Comparison of ENCODE assay signal across 15 cellular contexts in genomic region chr2:84931384-84931821, GRCh38. TPM values are rescaled to one million over a fixed set of nuclear protein-coding genes. Genes with fewer than 3 reads are reported as not detected.
DNase-seq lines count a peak whose midpoint lies in the region; ATAC-seq and TF ChIP-seq lines count a peak whose summit lies in the region.
"Had no signal": no experiment of that assay in that cellular context is flagged by ENCODE, and none has a peak within 500 bp of the region (broad histone marks: within the 10 kb centered on the region; RNA-seq: fewer than 3 reads in every experiment).

No MANE protein-coding gene starts in this region.

- no peaks in the 10 kb centered on the region for H3K27me3 Mint-ChIP-seq in activated CD4-positive, alpha-beta T cell treated with anti-CD3 and anti-CD28 coated beads, Interleukin-2, amount 10 ng/mL, durations not matched to agents 7 days and 5 days
- H3K27me3 Mint-ChIP-seq in progenitor cell of endocrine pancreas, result peaks cover 3% of the 10 kb centered on the region
- H3K27me3 Mint-ChIP-seq: activated naive CD4-positive, alpha-beta T cell treated with anti-CD3 and anti-CD28 coated beads, Interleukin-2, amount 10 ng/mL, durations not matched to agents 7 days and 5 days had no signal

- H3K4me3 Mint-ChIP-seq in activated CD4-positive, alpha-beta T cell treated with anti-CD3 and anti-CD28 coated beads, Interleukin-2, amount 10 ng/mL, durations not matched to agents 7 days and 5 days, result no peak overlapping the region
- no peak overlapping the region for H3K4me3 Mint-ChIP-seq in progenitor cell of endocrine pancreas (ENCODE audit: low read depth)
- H3K4me3 Mint-ChIP-seq: activated naive CD4-positive, alpha-beta T cell treated with anti-CD3 and anti-CD28 coated beads, Interleukin-2, amount 10 ng/mL, durations not matched to agents 7 days and 5 days; mesothelial cell of epicardium had no signal

- CTCF ChIA-PET in activated CD4-positive, alpha-beta T cell treated with anti-CD3 and anti-CD28 coated beads, Interleukin-2, amount 10 ng/mL, durations not matched to agents 7 days and 5 days (lab: Charles Lee), result interaction anchor here (0.6 to 2.0 kb wide), 5 partner anchors 12 to 84 kb away, joined by 3 to 5 read pairs (median 4); partner anchors contain the start of gene TRABD2A

- ATAC-seq in GM21825 (IDR thresholded peaks at IDR 0.05; ENCODE audit: unreplicated experiment) (peak; percentile 26), HG03432 (IDR thresholded peaks at IDR 0.05; ENCODE audit: unreplicated experiment) (peak; percentile 75), left lobe of liver (no peak)
- ATAC-seq: A549 had no signal

- peak overlapping the region; percentile 57 for H3K27ac Mint-ChIP-seq in activated CD4-positive, alpha-beta T cell treated with anti-CD3 and anti-CD28 coated beads, Interleukin-2, amount 10 ng/mL, durations not matched to agents 7 days and 5 days
- peak overlapping the region; percentile 70 for H3K27ac Mint-ChIP-seq in progenitor cell of endocrine pancreas
- H3K27ac Mint-ChIP-seq: mesothelial cell of epicardium had no signal

- peaks cover 49% of the 10 kb centered on the region for H3K4me1 Mint-ChIP-seq in activated CD4-positive, alpha-beta T cell treated with anti-CD3 and anti-CD28 coated beads, Interleukin-2, amount 10 ng/mL, durations not matched to agents 7 days and 5 days
- peaks cover 9% of the 10 kb centered on the region for H3K4me1 Mint-ChIP-seq in progenitor cell of endocrine pancreas (ENCODE audit: low read depth)

- no peak for DNase-seq in activated CD4-positive, alpha-beta T cell treated with anti-CD3 and anti-CD28 coated beads, Interleukin-2, amount 10 ng/mL, durations not matched to agents 7 days and 5 days
- no peak for DNase-seq in activated CD4-positive, alpha-beta T cell treated with anti-CD3 and anti-CD28 coated beads for 4 hours
- DNase-seq in progenitor cell of endocrine pancreas (ENCODE audit: low spot score, unreplicated experiment) (no peak), superior temporal gyrus (ENCODE audit: extremely low spot score) (no peak), left lobe of liver (ENCODE audit: low spot score) (no peak)
- DNase-seq in stimulated activated naive CD4-positive, alpha-beta T cell (lab: John Stamatoyannopoulos, UW), result no peak
- DNase-seq: activated naive CD4-positive, alpha-beta T cell treated with anti-CD3 and anti-CD28 coated beads, Interleukin-2, amount 10 ng/mL, durations not matched to agents 7 days and 5 days; colonic mucosa; DMS79; GOT3; small intestine had no signal

- POLR2A ChIA-PET in activated CD4-positive, alpha-beta T cell treated with anti-CD3 and anti-CD28 coated beads, Interleukin-2, amount 10 ng/mL, durations not matched to agents 7 days and 5 days (lab: Charles Lee), result no interaction called here

- peaks cover 3% of the 10 kb centered on the region for H3K9me3 Mint-ChIP-seq in activated CD4-positive, alpha-beta T cell treated with anti-CD3 and anti-CD28 coated beads, Interleukin-2, amount 10 ng/mL, durations not matched to agents 7 days and 5 days
- H3K9me3 Mint-ChIP-seq in progenitor cell of endocrine pancreas (ENCODE audit: low read depth), result no peaks in the 10 kb centered on the region
- H3K9me3 Mint-ChIP-seq: mesothelial cell of epicardium had no signal

- peaks cover 21% of the 10 kb centered on the region for H3K36me3 Mint-ChIP-seq in activated CD4-positive, alpha-beta T cell treated with anti-CD3 and anti-CD28 coated beads, Interleukin-2, amount 10 ng/mL, durations not matched to agents 7 days and 5 days (ENCODE audit: low read depth)
- no peaks in the 10 kb centered on the region for H3K36me3 Mint-ChIP-seq in progenitor cell of endocrine pancreas (ENCODE audit: insufficient read depth)
- H3K36me3 Mint-ChIP-seq: mesothelial cell of epicardium had no signal

- TF ChIP-seq CTCF in progenitor cell of endocrine pancreas (IDR thresholded peaks at IDR 0.05; ENCODE audit: unreplicated experiment), result no peak

RNA-seq across cellular contexts. Expression of gene TMSB10, which starts 25.9 kb away (rescaled TPM):
- 1,000 to 10,000 TPM; 5,491 to 5,845 TPM for total RNA-seq in activated CD4-positive, alpha-beta T cell treated with anti-CD3 and anti-CD28 coated beads, Interleukin-2, amount 10 ng/mL, durations not matched to agents 7 days and 5 days
- total RNA-seq in progenitor cell of endocrine pancreas, result 2,013 and 2,136 TPM in 2 replicates
- total RNA-seq in left lobe of liver, result 112 TPM

RNA-seq across cellular contexts. Expression of gene KCMF1, which starts 39.6 kb away (rescaled TPM):
- 10 to 100 TPM; 74.7 to 75.7 TPM for total RNA-seq in activated CD4-positive, alpha-beta T cell treated with anti-CD3 and anti-CD28 coated beads, Interleukin-2, amount 10 ng/mL, durations not matched to agents 7 days and 5 days
- total RNA-seq in progenitor cell of endocrine pancreas (61.3 and 62.1 TPM in 2 replicates), left lobe of liver (39.1 TPM)

RNA-seq across cellular contexts. Expression of gene TRABD2A, which starts 50.5 kb away (rescaled TPM):
- total RNA-seq in activated CD4-positive, alpha-beta T cell treated with anti-CD3 and anti-CD28 coated beads, Interleukin-2, amount 10 ng/mL, durations not matched to agents 7 days and 5 days, result 10 to 100 TPM; 70.2 to 74.6 TPM
- total RNA-seq in progenitor cell of endocrine pancreas (1.4 and 2.0 TPM in 2 replicates), left lobe of liver (0.68 TPM)

Comparison
In these comparisons a context has a peak if more than half of its experiments do, and no peak if none do; other contexts are left out.
1. RNA of gene TMSB10, which starts 25.9 kb away (total RNA-seq): 5,491 to 5,845 TPM in activated CD4-positive, alpha-beta T cell treated with anti-CD3 and anti-CD28 coated beads, Interleukin-2, amount 10 ng/mL, durations not matched to agents 7 days and 5 days and 2,013 to 2,136 TPM in progenitor cell of endocrine pancreas; 112 TPM in left lobe of liver (single experiment); every median in the first group is over 10 times any median in the second.
2. RNA of gene TRABD2A, which starts 50.5 kb away (total RNA-seq): 70.2 to 74.6 TPM in activated CD4-positive, alpha-beta T cell treated with anti-CD3 and anti-CD28 coated beads, Interleukin-2, amount 10 ng/mL, durations not matched to agents 7 days and 5 days; 1.4 to 2.0 TPM in progenitor cell of endocrine pancreas and 0.68 TPM in left lobe of liver (single experiment); every median in the first group is over 10 times any median in the second.